ENCODE assay signal across 15 cellular contexts in the genomic region with DNA sequence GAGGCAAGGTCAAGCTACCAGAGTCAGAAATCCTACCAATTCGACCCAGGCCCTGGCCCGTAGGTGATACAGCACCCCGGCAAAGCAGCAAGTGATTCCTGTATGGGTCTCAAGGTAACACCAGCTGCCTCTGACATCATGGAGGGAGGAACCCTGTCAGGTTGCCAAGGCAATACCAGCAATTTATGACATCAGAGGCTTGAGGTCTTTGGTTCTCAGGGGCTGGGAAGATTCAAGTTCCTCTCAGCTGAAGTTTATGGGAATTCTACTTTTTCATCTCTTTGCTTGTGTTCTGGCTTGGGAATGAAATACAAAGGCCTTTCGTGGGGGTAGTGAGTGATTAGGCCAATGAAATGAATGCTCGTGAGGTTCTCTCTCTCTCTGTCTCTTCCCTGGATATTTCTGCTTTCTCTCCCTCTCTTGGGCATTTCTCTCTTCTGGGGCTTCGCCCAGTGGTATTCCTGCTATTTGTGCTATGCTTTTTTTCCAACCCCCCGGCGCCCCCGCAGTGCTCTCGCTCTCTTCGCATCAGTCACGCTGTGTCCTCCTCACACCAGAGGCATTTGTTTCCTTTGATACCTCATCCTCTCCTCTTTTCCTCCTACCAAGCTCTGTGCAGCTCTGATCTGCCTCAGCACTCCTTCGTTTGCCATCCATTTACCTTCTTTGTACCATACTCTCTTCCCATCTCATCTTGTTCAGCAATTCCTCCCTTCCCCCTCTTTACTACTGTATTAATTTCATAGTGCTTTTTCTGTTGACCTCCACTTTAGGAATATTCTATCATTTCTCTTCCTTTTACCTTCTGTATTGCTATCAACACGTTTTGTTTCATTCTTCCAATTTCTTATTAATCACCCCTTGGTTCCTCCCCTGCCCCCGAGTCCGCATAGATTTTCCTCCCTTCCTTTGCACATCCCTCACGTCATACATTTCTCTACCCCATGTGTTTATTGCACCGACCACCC. TPM values are rescaled to one million over a fixed set of nuclear protein-coding genes. Genes with fewer than 3 reads are reported as not detected.
DNase-seq lines count a peak whose midpoint lies in the region; ATAC-seq and TF ChIP-seq lines count a peak whose summit lies in the region.
"Had no signal": no experiment of that assay in that cellular context is flagged by ENCODE, and none has a peak within 500 bp of the region (broad histone marks: within the 10 kb centered on the region; RNA-seq: fewer than 3 reads in every experiment).

No MANE protein-coding gene starts in this region.

- no CpG with 5 or more reads among the region's 18 CpGs for WGBS in H9 (ENCODE audit: extremely low coverage, insufficient read length, low lambda C conversion rate)
- 54 to 61% (median 60%) methylated on average over 18 of the region's 18 CpGs for WGBS in adrenal gland, 4 donors

- H3K56ac ChIP-seq in H9 (ENCODE audit: insufficient read length, low read depth, low read length): peak overlapping the region; percentile 3

- H3K9ac ChIP-seq in H9 (ENCODE audit: extremely low read depth, insufficient read length, low read length) (peak overlapping the region; percentile 1), iPS-15b (ENCODE audit: low read depth, low read length) (peak overlapping the region; percentile 17)

- no peak for TF ChIP-seq POLR2A in adrenal gland (IDR thresholded peaks at IDR 0.05)

- H3K79me1 ChIP-seq in H9 (ENCODE audit: insufficient read depth, low read depth, low read length, poor library complexity, severe bottlenecking): no peaks in the 10 kb centered on the region

- H2BK5ac ChIP-seq in H9 (ENCODE audit: insufficient read length, low read length): peak overlapping the region; percentile 37

- intact Hi-C loops in adrenal gland (cut with DNase I): loop anchor here in 1 of 2 donors (5.0 kb wide), 1 partner anchor 76 kb away; no protein-coding TSS in a partner anchor
- intact Hi-C loops in left colon (cut with DNase I, micrococcal nuclease): no loop called here

- no peak overlapping the region for H4K91ac ChIP-seq in H9 (ENCODE audit: insufficient read length, low read depth, low read length)

- H3K4me1 Mint-ChIP-seq in H9: peaks cover 3 to 4% of the 10 kb centered on the region in 2 experiments

- DNase-seq in AG08396 (ENCODE audit: low spot score) (peak; percentile 29), H9 (peak; percentile 67), adrenal gland (peak in 4 of 7 donors; percentile 42 to 87 (median 51)), dedifferentiated amniotic fluid mesenchymal stem cell (ENCODE audit: extremely low spot score) (no peak), NOMO-1 treated with DMSO at 0.1 percent for 48 hours (lab: John Stamatoyannopoulos, UW; ENCODE audit: unreplicated experiment) (no peak), left colon (no peak)
- DNase-seq: Kasumi-1; mucosa of descending colon; NCI-H446; stimulated activated CD4-positive, alpha-beta T cell treated with anti-CD3 and anti-CD28 coated beads, Interleukin-4, amount 100 ng/mL, for 4 hours; stimulated activated naive CD8-positive, alpha-beta T cell treated with anti-CD3 and anti-CD28 coated beads, Interleukin-15, amount 100 ng/mL, for 72 hours had no signal

- H3K18ac ChIP-seq in H9 (ENCODE audit: insufficient read length, low read depth, low read length): peak overlapping the region; percentile 21

- peak overlapping the region; percentile 9 for H3K14ac ChIP-seq in H9 (ENCODE audit: insufficient read depth, low read length)

- H3K79me2 ChIP-seq in H9 (ENCODE audit: insufficient read depth, low read length): peaks cover 13% of the 10 kb centered on the region; the same call in 1 of the 2 replicates

- no peak overlapping the region for H2BK20ac ChIP-seq in H9 (ENCODE audit: low read depth, low read length, poor library complexity, severe bottlenecking)

- peaks cover 21% of the 10 kb centered on the region for H3K23me2 ChIP-seq in H9 (ENCODE audit: insufficient read length, low read depth, low read length, poor library complexity, severe bottlenecking)

- H3K9me3 ChIP-seq in H9 (ENCODE audit: control insufficient read depth, low read depth, low read length): no peaks in the 10 kb centered on the region
- H3K9me3 ChIP-seq in adrenal gland (replicated peaks in 1 of 3): no peaks in the 10 kb centered on the region
- H3K9me3 ChIP-seq in iPS-15b (ENCODE audit: control insufficient read depth, insufficient read depth, low read length): no peaks in the 10 kb centered on the region
- H3K9me3 ChIP-seq: mucosa of descending colon had no signal

- H3K4me2 ChIP-seq in H9 (ENCODE audit: insufficient read depth, insufficient read length, low read length): peak overlapping the region; percentile 96

- H3K4me3 ChIP-seq in adrenal gland (no peak overlapping the region), iPS-15b (ENCODE audit: low read depth, low read length) (peak overlapping the region; percentile 88)
- H3K4me3 ChIP-seq: mucosa of descending colon had no signal

- H3T11ph ChIP-seq in H9 (ENCODE audit: low read length): no peak overlapping the region

- peak overlapping the region; percentile 1 for H2AK5ac ChIP-seq in H9 (ENCODE audit: insufficient read length, low read length)

- H3K36me3 Mint-ChIP-seq in H9 (ENCODE audit: insufficient read depth in 1 of 3, low read depth in 3 of 3): peaks cover 0 to 12% (median 4%) of the 10 kb centered on the region in 3 experiments; a peak in 4 of 7 replicates

- H3K27me3 ChIP-seq in H9 (ENCODE audit: insufficient read depth, low read length) (no peaks in the 10 kb centered on the region), adrenal gland (no peaks in the 10 kb centered on the region), iPS-15b (ENCODE audit: control insufficient read depth, insufficient read depth, low read length) (no peaks in the 10 kb centered on the region)

- H3K23ac ChIP-seq in H9 (ENCODE audit: insufficient read length, low read depth, low read length): no peak overlapping the region

- TF ChIP-seq CTCF in H9 (conservative IDR thresholded peaks at IDR 0.05) (no peak), adrenal gland (IDR thresholded peaks at IDR 0.05) (no peak)

- no peaks in the 10 kb centered on the region for H3K9me3 Mint-ChIP-seq in H9
- H3K9me3 Mint-ChIP-seq: stimulated activated naive CD8-positive, alpha-beta T cell treated with anti-CD3 and anti-CD28 coated beads, Interleukin-15, amount 100 ng/mL, for 72 hours had no signal

- no peak overlapping the region for H2AFZ ChIP-seq in H9 (ENCODE audit: low read length)

- peaks cover 40% of the 10 kb centered on the region; the same call in 1 of the 2 replicates for H3K4me1 ChIP-seq in H9 (ENCODE audit: insufficient read depth, low read length)
- H3K4me1 ChIP-seq in adrenal gland (replicated peaks in 1 of 2): peaks cover 0 to 23% of the 10 kb centered on the region in 2 donors
- H3K4me1 ChIP-seq in iPS-15b (ENCODE audit: control insufficient read depth, insufficient read depth, low read length): peaks cover 55% of the 10 kb centered on the region

- H3K27ac ChIP-seq in H9 (ENCODE audit: insufficient read length, low read depth, low read length) (peak overlapping the region; percentile 80), adrenal gland (peak overlapping the region in 2 of 5 donors; percentile 50 to 54)

- no peaks in the 10 kb centered on the region for H4K20me1 ChIP-seq in H9 (ENCODE audit: control insufficient read depth, insufficient read depth, insufficient read length)

- H4K5ac ChIP-seq in H9 (ENCODE audit: insufficient read length, low read depth, low read length): no peak overlapping the region

- H3K4me3 Mint-ChIP-seq in H9: no peak overlapping the region
- H3K4me3 Mint-ChIP-seq: stimulated activated naive CD8-positive, alpha-beta T cell treated with anti-CD3 and anti-CD28 coated beads, Interleukin-15, amount 100 ng/mL, for 72 hours had no signal

- no peak for ATAC-seq in esophagus mucosa
- ATAC-seq in left colon: no peak
- ATAC-seq: mucosa of descending colon; stimulated activated naive CD8-positive, alpha-beta T cell treated with anti-CD3 and anti-CD28 coated beads, Interleukin-15, amount 100 ng/mL, for 72 hours had no signal

- no peak overlapping the region for H2BK120ac ChIP-seq in H9 (ENCODE audit: low read depth, low read length, poor library complexity, severe bottlenecking)

- peak overlapping the region; percentile 8 for H2BK12ac ChIP-seq in H9 (ENCODE audit: insufficient read length, low read depth, low read length)

- no peak overlapping the region for H4K8ac ChIP-seq in H9 (replicated peaks; ENCODE audit: insufficient read length, low read depth, low read length)

- no peaks in the 10 kb centered on the region; the same call in 1 of the 2 replicates for H3K27me3 Mint-ChIP-seq in H9 (ENCODE audit: low read depth)
- H3K27me3 Mint-ChIP-seq: stimulated activated naive CD8-positive, alpha-beta T cell treated with anti-CD3 and anti-CD28 coated beads, Interleukin-15, amount 100 ng/mL, for 72 hours had no signal

- no peaks in the 10 kb centered on the region for H3K36me3 ChIP-seq in adrenal gland (replicated peaks in 1 of 2)
- no peaks in the 10 kb centered on the region for H3K36me3 ChIP-seq in iPS-15b (ENCODE audit: control insufficient read depth, insufficient read depth, low read length)

- H3K27ac Mint-ChIP-seq in H9: no peak overlapping the region
- H3K27ac Mint-ChIP-seq: stimulated activated naive CD8-positive, alpha-beta T cell treated with anti-CD3 and anti-CD28 coated beads, Interleukin-15, amount 100 ng/mL, for 72 hours had no signal

- no peak overlapping the region for H3K4ac ChIP-seq in H9 (ENCODE audit: low read depth, low read length)

- no peak overlapping the region for H2BK15ac ChIP-seq in H9 (ENCODE audit: low read depth, low read length)

RNA-seq across cellular contexts. Expression of gene ZFHX2, which starts 2.9 kb away (rescaled TPM):
- 19.2 and 19.4 TPM in 2 replicates for total RNA-seq in H9 (2021)
- 1 to 10 TPM in 6 of 8 donors, under 1 TPM in 2; 0.54 to 4.2 (median 2.4) TPM for total RNA-seq in adrenal gland
- 1 to 10 TPM; 2.1 to 9.7 (median 2.5) TPM for polyA plus RNA-seq in adrenal gland
- total RNA-seq in esophagus mucosa: 0.44 TPM
- 1 to 10 TPM in 1 of 2 donors, under 1 TPM in 1; 0.49 to 1.9 TPM for total RNA-seq in left colon
- total RNA-seq: SK-MEL-5 had no signal

RNA-seq across cellular contexts. Expression of gene THTPA, which starts 7.4 kb away (rescaled TPM):
- total RNA-seq in H9 (2021) (13.4 and 15.6 TPM in 2 replicates), adrenal gland (10 to 100 TPM; 21.2 to 41.7 (median 32.6) TPM), esophagus mucosa (7.6 TPM), left colon (10 to 100 TPM; 15.7 to 16.6 TPM)
- polyA plus RNA-seq in adrenal gland: 10 to 100 TPM; 11.5 to 26.5 (median 21.4) TPM

RNA-seq across cellular contexts. Expression of gene AP1G2, which starts 19.0 kb away (rescaled TPM):
- 107 and 121 TPM in 2 replicates for total RNA-seq in H9 (2021)
- 100 to 1,000 TPM in 2 of 8 donors, 10 to 100 TPM in 6; 35.2 to 142 (median 79.5) TPM for total RNA-seq in adrenal gland
- 100 to 1,000 TPM in 2 of 3 donors, 10 to 100 TPM in 1; 27.9 to 587 (median 285) TPM for polyA plus RNA-seq in adrenal gland
- 81.3 TPM for total RNA-seq in esophagus mucosa
- total RNA-seq in left colon: 100 to 1,000 TPM; 159 to 174 TPM

RNA-seq across cellular contexts. Expression of gene JPH4, which starts 30.0 kb away (rescaled TPM):
- total RNA-seq in H9 (2021) (6.7 and 6.8 TPM in 2 replicates), adrenal gland (10 to 100 TPM in 1 of 8 donors, 1 to 10 TPM in 6, under 1 TPM in 1; 0.42 to 11.1 (median 3.0) TPM), esophagus mucosa (0.04 TPM), left colon (under 1 TPM; 0.21 to 0.84 TPM)
- 10 to 100 TPM in 1 of 3 donors, 1 to 10 TPM in 2; 5.9 to 35.8 (median 9.4) TPM for polyA plus RNA-seq in adrenal gland
- total RNA-seq: renal cortical epithelial cell, SK-MEL-5 had no signal

Comparison
In these comparisons a context has a peak if more than half of its experiments do, and no peak if none do; other contexts are left out.
1. DNase-seq: peak in AG08396 (single experiment), H9 (single experiment) and adrenal gland (4 of 7); none in dedifferentiated amniotic fluid mesenchymal stem cell (single experiment), NOMO-1 treated with DMSO at 0.1 percent for 48 hours (single experiment) and left colon (0 of 2).